1 cellular context compared by ENCODE assay signal in the genomic region with DNA sequence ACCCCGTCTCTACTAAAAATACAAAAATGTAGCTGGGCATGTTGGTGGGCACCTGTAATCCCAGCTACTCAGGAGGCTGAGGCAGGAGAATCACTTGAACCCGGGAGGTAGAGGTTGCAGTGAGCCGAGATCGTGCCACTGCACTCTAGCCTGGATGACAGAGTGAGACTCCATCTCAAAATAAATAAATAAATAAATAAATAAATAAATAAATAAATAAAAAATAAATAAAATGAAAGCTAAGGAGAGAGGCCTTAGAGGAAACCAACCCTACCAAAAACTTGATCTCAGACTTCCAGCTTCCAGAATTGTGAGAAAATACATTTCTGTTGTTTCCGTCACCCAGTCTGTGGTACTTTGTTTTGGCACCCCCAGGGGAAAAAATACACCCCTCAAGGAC. TPM values are rescaled to one million over a fixed set of nuclear protein-coding genes. Genes with fewer than 3 reads are reported as not detected.
"Had no signal": no experiment of that assay in that cellular context is flagged by ENCODE, and none has a peak within 500 bp of the region (broad histone marks: within the 10 kb centered on the region; RNA-seq: fewer than 3 reads in every experiment).

No MANE protein-coding gene starts in this region.

RNA-seq across cellular contexts. Expression of gene CLMP, which starts 42.7 kb away (rescaled TPM):
- total RNA-seq: lung microvascular endothelial cell had no signal
